16 cellular contexts compared by ENCODE assay signal in the genomic region with DNA sequence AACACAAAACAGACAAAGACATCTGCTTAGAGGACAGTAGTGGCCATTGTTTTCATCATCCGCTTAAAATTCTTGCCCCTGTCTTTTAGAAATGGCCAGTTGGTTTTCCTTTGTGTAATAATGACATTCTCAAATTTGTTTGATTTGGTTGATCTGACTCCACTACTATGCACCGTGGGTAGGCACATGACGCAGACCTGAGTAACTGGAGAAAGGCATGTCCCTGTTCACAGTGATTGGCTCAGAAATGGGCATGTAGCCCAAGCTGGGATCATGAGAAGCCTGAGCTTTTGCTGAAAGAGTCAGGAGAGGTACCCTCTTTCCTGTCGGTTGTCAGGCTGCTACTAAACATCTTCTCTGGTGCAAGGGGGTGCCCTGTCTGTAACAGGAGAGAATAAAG. TPM values are rescaled to one million over a fixed set of nuclear protein-coding genes. Genes with fewer than 3 reads are reported as not detected.
DNase-seq lines count a peak whose midpoint lies in the region; ATAC-seq and TF ChIP-seq lines count a peak whose summit lies in the region.
"Had no signal": no experiment of that assay in that cellular context is flagged by ENCODE, and none has a peak within 500 bp of the region (broad histone marks: within the 10 kb centered on the region; RNA-seq: fewer than 3 reads in every experiment).

No MANE protein-coding gene starts in this region.

- H3K27ac ChIP-seq in PC-3 (ENCODE audit: low read length) (no peak overlapping the region), neuronal stem cell (replicated peaks; ENCODE audit: low read length) (no peak overlapping the region)
- H3K27ac ChIP-seq: esophagus squamous epithelium, left ventricle myocardium inferior had no signal

- no peak overlapping the region for H3K4ac ChIP-seq in neuronal stem cell (ENCODE audit: low read length)

- no peak overlapping the region for H2BK120ac ChIP-seq in neuronal stem cell (ENCODE audit: low read depth, low read length)

- peak overlapping the region; percentile 18 for H3K4me2 ChIP-seq in PC-3 (ENCODE audit: low read length)
- no peak overlapping the region for H3K4me2 ChIP-seq in neuronal stem cell (ENCODE audit: insufficient read depth, low read length, poor library complexity, severe bottlenecking)

- H3K79me2 ChIP-seq in PC-3 (ENCODE audit: low read length): no peaks in the 10 kb centered on the region

- intact Hi-C loops in PC-3 (cut with micrococcal nuclease): no loop called here

- H2BK12ac ChIP-seq in neuronal stem cell (ENCODE audit: low read length): no peak overlapping the region

- no peak overlapping the region for H3K23ac ChIP-seq in neuronal stem cell (ENCODE audit: low read depth, low read length, poor library complexity)

- ATAC-seq in PC-3 (peak; percentile 88), GM21737 (IDR thresholded peaks at IDR 0.05; ENCODE audit: unreplicated experiment) (no peak), GM21367 (IDR thresholded peaks at IDR 0.05; ENCODE audit: unreplicated experiment) (no peak)

- H3K14ac ChIP-seq in neuronal stem cell (ENCODE audit: low read length): no peak overlapping the region

- POLR2A ChIA-PET in PC-3 (lab: Charles Lee; ENCODE audit: unreplicated experiment): no interaction called here

- no peaks in the 10 kb centered on the region for H3K79me1 ChIP-seq in neuronal stem cell (ENCODE audit: low read depth, low read length)

- no peak overlapping the region for H3K18ac ChIP-seq in neuronal stem cell (ENCODE audit: low read length)

- no peaks in the 10 kb centered on the region for H3K9me3 ChIP-seq in PC-3 (ENCODE audit: low read length)
- peaks cover 0 to 3% of the 10 kb centered on the region in 2 donors for H3K9me3 ChIP-seq in neuronal stem cell (replicated peaks in 1 of 2; ENCODE audit: control insufficient read depth in 2 of 2, insufficient read depth in 1 of 2, low read depth in 1 of 2, low read length in 2 of 2)
- H3K9me3 ChIP-seq: esophagus squamous epithelium had no signal

- WGBS in neuronal stem cell (ENCODE audit: extremely low coverage in 2 of 2, insufficient read length in 2 of 2, insufficient replicate concordance in 1 of 2), 2 donors: no CpG with 5 or more reads among the region's 4 CpGs

- H3K4me3 ChIP-seq in PC-3 (ENCODE audit: low read length) (no peak overlapping the region), epithelial cell of esophagus (ENCODE audit: low read length) (no peak overlapping the region), retinal pigment epithelial cell (ENCODE audit: low read length) (no peak overlapping the region), neuronal stem cell (ENCODE audit: low read length in 2 of 2) (no peak overlapping the region)
- H3K4me3 ChIP-seq: esophagus squamous epithelium, left ventricle myocardium inferior had no signal

- H3K36me3 ChIP-seq in PC-3 (ENCODE audit: low read depth, low read length) (no peaks in the 10 kb centered on the region), neuronal stem cell (replicated peaks in 1 of 2; ENCODE audit: control insufficient read depth in 2 of 2, insufficient read depth in 2 of 2, low read length in 2 of 2) (no peaks in the 10 kb centered on the region)
- H3K36me3 ChIP-seq: esophagus squamous epithelium, left ventricle myocardium inferior had no signal

- H2AK5ac ChIP-seq in neuronal stem cell (ENCODE audit: low read depth, low read length): no peak overlapping the region

- TF ChIP-seq CTCF in PC-3 (conservative IDR thresholded peaks at IDR 0.05; ENCODE audit: low read depth, low read length): no peak
- no peak for TF ChIP-seq CTCF in epithelial cell of esophagus (IDR thresholded peaks at IDR 0.05; ENCODE audit: insufficient read depth, low read depth, low read length, missing control alignments)
- no peak for TF ChIP-seq CTCF in retinal pigment epithelial cell (conservative IDR thresholded peaks at IDR 0.05; ENCODE audit: low read depth, low read length)

- H2AFZ ChIP-seq in PC-3 (ENCODE audit: low read length) (0 out of 2 replicates have a peak overlapping the region, but pooled peaks have one; percentile 22), neuronal stem cell (ENCODE audit: low read length) (no peak overlapping the region)

- H3K4me1 ChIP-seq in PC-3 (ENCODE audit: insufficient read depth, low read length): 0 out of 2 replicates have a peak, but pooled peaks cover 8% of the 10 kb centered on the region
- no peaks in the 10 kb centered on the region for H3K4me1 ChIP-seq in neuronal stem cell (ENCODE audit: control insufficient read depth in 2 of 2, insufficient read depth in 1 of 2, low read depth in 1 of 2, low read length in 2 of 2)
- H3K4me1 ChIP-seq: esophagus squamous epithelium, left ventricle myocardium inferior had no signal

- H2BK15ac ChIP-seq in neuronal stem cell (ENCODE audit: low read length): no peak overlapping the region

- no peaks in the 10 kb centered on the region for H3K27me3 ChIP-seq in PC-3 (ENCODE audit: low read length)
- no peaks in the 10 kb centered on the region for H3K27me3 ChIP-seq in neuronal stem cell (ENCODE audit: control insufficient read depth in 3 of 3, insufficient read depth in 3 of 3, low read depth in 1 of 3, low read length in 3 of 3)
- H3K27me3 ChIP-seq: esophagus squamous epithelium had no signal

- H3F3A ChIP-seq in PC-3 (ENCODE audit: low read length, unreplicated experiment): no peaks in the 10 kb centered on the region

- DNase-seq in GM04504 (ENCODE audit: low read depth) (peak; percentile 46), PC-3 (peak; percentile 72), epithelial cell of esophagus (ENCODE audit: low read depth) (peak; percentile 59), retinal pigment epithelial cell (ENCODE audit: low read depth) (peak; percentile 29), DMS53 (lab: John Stamatoyannopoulos, UW) (no peak), neuronal stem cell (ENCODE audit: low spot score) (no peak)
- DNase-seq: activated CD4-positive, alpha-beta T cell treated with anti-CD3 and anti-CD28 coated beads, Interleukin-2, amount 10 ng/mL, durations not matched to agents 7 days and 5 days; activated T-cell treated with anti-CD3 and anti-CD28 coated beads, Interleukin-2, amount 50 U/mL, for 24 hours; CD8-positive, alpha-beta memory T cell; esophagus squamous epithelium; left ventricle myocardium inferior; NCI-H2171; SHP77; T1000 had no signal

- CTCF ChIA-PET in PC-3 (lab: Charles Lee): no interaction called here

- no peak overlapping the region for H4K91ac ChIP-seq in neuronal stem cell (ENCODE audit: low read depth, low read length, poor library complexity)

- H3K9ac ChIP-seq in PC-3 (ENCODE audit: low read length) (no peak overlapping the region), neuronal stem cell (ENCODE audit: low read depth, low read length, poor library complexity) (no peak overlapping the region)

- H4K8ac ChIP-seq in neuronal stem cell (ENCODE audit: low read depth, low read length): no peak overlapping the region

- no peaks in the 10 kb centered on the region for H3K9me2 ChIP-seq in PC-3 (replicated peaks; ENCODE audit: low read length)

- H4K20me1 ChIP-seq in PC-3 (ENCODE audit: low read length): no peaks in the 10 kb centered on the region

- BruUV-seq in PC-3 (replicated peaks; lab: Mats Ljungman, UMichigan): no TSS peak

- no peak overlapping the region for H2BK5ac ChIP-seq in neuronal stem cell (ENCODE audit: low read length)

RNA-seq across cellular contexts. Expression of a gene that starts 36.6 kb away (rescaled TPM):
- total RNA-seq in PC-3 (2014; rRNA removed): 8.9 and 12.7 TPM in 2 replicates
- polyA plus RNA-seq in neuronal stem cell (2013, experiment 1 of 2): 17.7 TPM
- 18.1 TPM for polyA plus RNA-seq in neuronal stem cell (2013, experiment 2 of 2)
- polyA plus RNA-seq: CD8-positive, alpha-beta memory T cell had no signal

Comparison
In these comparisons a context has a peak if more than half of its experiments do, and no peak if none do; other contexts are left out.
1. DNase-seq: peak in GM04504 (single experiment), PC-3 (single experiment), epithelial cell of esophagus (single experiment) and retinal pigment epithelial cell (single experiment); none in DMS53 (single experiment) and neuronal stem cell (single experiment).